1 cellular context compared by ENCODE assay signal in the genomic region with DNA sequence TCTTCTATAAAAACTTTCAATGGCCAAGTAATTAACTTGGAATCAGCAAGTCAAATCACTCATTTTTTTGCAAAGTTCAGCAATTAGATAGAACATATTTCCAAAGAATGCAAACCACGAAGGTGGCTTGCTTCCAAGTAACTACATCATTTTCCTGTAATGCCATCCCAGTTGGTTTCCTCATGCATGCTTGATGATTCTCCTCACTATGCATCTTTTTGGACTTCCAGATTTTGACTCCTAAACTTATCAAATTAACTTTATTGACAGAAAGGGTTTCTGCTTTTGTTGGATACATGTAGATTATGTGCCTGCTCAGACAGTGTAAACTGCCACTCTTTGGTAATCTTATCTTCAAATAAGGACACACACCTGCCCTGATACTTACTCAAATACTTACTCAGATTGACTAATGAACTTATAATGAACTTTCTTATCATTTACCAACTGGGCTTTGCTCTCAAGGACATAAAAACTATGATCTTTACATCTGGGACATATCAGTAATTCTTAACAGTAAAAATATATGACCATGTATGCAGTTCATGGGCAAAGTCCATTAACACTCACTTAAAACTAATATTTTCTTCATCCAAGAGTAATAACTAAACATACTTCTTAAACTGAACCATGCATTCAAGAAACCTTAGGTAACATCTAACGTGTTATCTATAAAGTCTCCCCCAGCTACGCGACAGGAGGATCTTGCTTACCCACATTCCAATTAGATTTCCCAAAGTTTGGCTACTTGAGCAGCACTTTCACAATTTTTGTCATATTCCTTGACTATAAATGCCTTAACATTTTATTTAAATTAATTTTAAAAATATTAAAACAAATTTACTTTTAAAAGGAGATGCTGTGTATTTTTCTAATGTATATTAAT.
TF ChIP-seq lines count a peak whose summit lies in the region.

No MANE protein-coding gene starts in this region.

TF ChIP-seq in HCT116, 20 proteins besides CTCF, POLR2A, EP300 and RAD21 (continued from another document):
- TF ChIP-seq, protein P1, sequence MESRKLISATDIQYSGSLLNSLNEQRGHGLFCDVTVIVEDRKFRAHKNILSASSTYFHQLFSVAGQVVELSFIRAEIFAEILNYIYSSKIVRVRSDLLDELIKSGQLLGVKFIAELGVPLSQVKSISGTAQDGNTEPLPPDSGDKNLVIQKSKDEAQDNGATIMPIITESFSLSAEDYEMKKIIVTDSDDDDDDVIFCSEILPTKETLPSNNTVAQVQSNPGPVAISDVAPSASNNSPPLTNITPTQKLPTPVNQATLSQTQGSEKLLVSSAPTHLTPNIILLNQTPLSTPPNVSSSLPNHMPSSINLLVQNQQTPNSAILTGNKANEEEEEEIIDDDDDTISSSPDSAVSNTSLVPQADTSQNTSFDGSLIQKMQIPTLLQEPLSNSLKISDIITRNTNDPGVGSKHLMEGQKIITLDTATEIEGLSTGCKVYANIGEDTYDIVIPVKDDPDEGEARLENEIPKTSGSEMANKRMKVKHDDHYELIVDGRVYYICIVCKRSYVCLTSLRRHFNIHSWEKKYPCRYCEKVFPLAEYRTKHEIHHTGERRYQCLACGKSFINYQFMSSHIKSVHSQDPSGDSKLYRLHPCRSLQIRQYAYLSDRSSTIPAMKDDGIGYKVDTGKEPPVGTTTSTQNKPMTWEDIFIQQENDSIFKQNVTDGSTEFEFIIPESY (IDR thresholded peaks at IDR 0.05; ENCODE audit: extremely low read depth, insufficient replicate concordance, low read length) = no peak
- TF ChIP-seq ZNF274 (IDR thresholded peaks at IDR 0.05; ENCODE audit: low read depth, low read length) = no peak
- TF ChIP-seq, protein P2, sequence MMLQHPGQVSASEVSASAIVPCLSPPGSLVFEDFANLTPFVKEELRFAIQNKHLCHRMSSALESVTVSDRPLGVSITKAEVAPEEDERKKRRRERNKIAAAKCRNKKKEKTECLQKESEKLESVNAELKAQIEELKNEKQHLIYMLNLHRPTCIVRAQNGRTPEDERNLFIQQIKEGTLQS (IDR thresholded peaks at IDR 0.05) = no peak
- TF ChIP-seq, protein P3, sequence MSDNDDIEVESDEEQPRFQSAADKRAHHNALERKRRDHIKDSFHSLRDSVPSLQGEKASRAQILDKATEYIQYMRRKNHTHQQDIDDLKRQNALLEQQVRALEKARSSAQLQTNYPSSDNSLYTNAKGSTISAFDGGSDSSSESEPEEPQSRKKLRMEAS (IDR thresholded peaks at IDR 0.05) = peak; percentile 7; the same call in 1 of the 2 replicates
- TF ChIP-seq CEBPB (IDR thresholded peaks at IDR 0.05; ENCODE audit: low read depth) = 0 out of 2 replicates have a peak, but pooled peaks have one; percentile 14
- TF ChIP-seq EGR1 (IDR thresholded peaks at IDR 0.05; ENCODE audit: low read depth) = no peak
